Comparison of ENCODE assay signal across 19 cellular contexts in genomic region chr9:69190866-69191672, GRCh38. TPM values are rescaled to one million over a fixed set of nuclear protein-coding genes. Genes with fewer than 3 reads are reported as not detected.
DNase-seq lines count a peak whose midpoint lies in the region; ATAC-seq, FAIRE-seq and TF ChIP-seq lines count a peak whose summit lies in the region.
"Had no signal": no experiment of that assay in that cellular context is flagged by ENCODE, and none has a peak within 500 bp of the region (broad histone marks: within the 10 kb centered on the region; RNA-seq: fewer than 3 reads in every experiment).

No MANE protein-coding gene starts in this region.

- H3K79me1 ChIP-seq in mesendoderm (ENCODE audit: low read length): peaks cover 8% of the 10 kb centered on the region

- H3K18ac ChIP-seq in mesendoderm (ENCODE audit: low read length): no peak overlapping the region

- FAIRE-seq in GM12878 (lab: Jason Lieb, UNC): no peak
- FAIRE-seq: H1 had no signal

- H2AFZ ChIP-seq in DND-41 (ENCODE audit: low read depth, low read length) (0 out of 2 replicates have a peak overlapping the region, but pooled peaks have one; percentile 39), GM12878 (ENCODE audit: control insufficient read depth, low read depth, low read length) (no peak overlapping the region)

- H2BK120ac ChIP-seq in mesendoderm (ENCODE audit: low read depth, low read length): no peak overlapping the region

- H3K4ac ChIP-seq in mesendoderm (ENCODE audit: low read depth, low read length): peak overlapping the region; percentile 42

- TF ChIP-seq RAD21 in GM12878 (IDR thresholded peaks at IDR 0.05; ENCODE audit: insufficient read depth, low read depth, low read length): no peak

- BruUV-seq in GM12878 (replicated peaks; lab: Mats Ljungman, UMichigan): no TSS peak

- RAD21 ChIA-PET in GM12878 (lab: Charles Lee; ENCODE audit: unreplicated experiment): interaction anchor here (0.9 to 8.9 kb wide), 8 partner anchors 13 to 155 kb away, joined by 3 to 159 read pairs (median 6); partner anchors contain the start of genes FXN and TJP2

- no peak overlapping the region for H4K5ac ChIP-seq in mesendoderm (ENCODE audit: low read length)

- CTCF ChIA-PET in GM12878 (lab: Yijun Ruan, JAX): interaction anchor here (0.6 to 10.1 kb wide), 10 partner anchors 11 to 627 kb away, joined by 3 to 289 read pairs (median 14); partner anchors contain the start of genes FXN and TJP2

- H3K27ac ChIP-seq in DND-41 (ENCODE audit: low read length) (peak overlapping the region; percentile 75), GM12878 (ENCODE audit: control insufficient read depth, insufficient read depth) (no peak overlapping the region), mesendoderm (ENCODE audit: low read depth, low read length) (no peak overlapping the region)

- TF ChIP-seq CTCF in DND-41 (IDR thresholded peaks at IDR 0.05; ENCODE audit: borderline replicate concordance, extremely low read depth, low read length, poor library complexity, severe bottlenecking): no peak
- no peak for TF ChIP-seq CTCF in GM12878 (IDR thresholded peaks at IDR 0.05 in 2 of 3, conservative IDR thresholded peaks at IDR 0.05 in 1 of 3; ENCODE audit: control insufficient read depth in 2 of 3, extremely low read depth in 1 of 3, insufficient read depth in 1 of 3, low read depth in 3 of 3, low read length in 3 of 3)
- TF ChIP-seq CTCF in GM20000 (IDR thresholded peaks at IDR 0.05; ENCODE audit: extremely low read depth, missing control alignments): no peak

- TF ChIP-seq POLR2A in GM12878 (IDR thresholded peaks at IDR 0.05; ENCODE audit: low read depth, low read length): no peak

- H3K36me3 ChIP-seq in DND-41 (ENCODE audit: insufficient read depth, low read length) (no peaks in the 10 kb centered on the region), GM12878 (ENCODE audit: control insufficient read depth in 2 of 2, insufficient read depth in 2 of 2, low read length in 1 of 2) (no peaks in the 10 kb centered on the region), mesendoderm (ENCODE audit: control insufficient read depth, insufficient read depth, low read length) (no peaks in the 10 kb centered on the region)

- intact Hi-C loops in GM12878 (cut with micrococcal nuclease; ENCODE audit: unreplicated experiment): loop anchor here (5.0 kb wide), 1 partner anchor 69 kb away; no protein-coding TSS in a partner anchor

- H3K27me3 ChIP-seq in DND-41 (ENCODE audit: insufficient read depth, low read length, poor library complexity) (no peaks in the 10 kb centered on the region), GM12878 (replicated peaks in 1 of 2; ENCODE audit: control insufficient read depth in 2 of 2, insufficient read depth in 2 of 2, low read length in 1 of 2) (no peaks in the 10 kb centered on the region), mesendoderm (ENCODE audit: insufficient read depth, low read length, poor library complexity) (no peaks in the 10 kb centered on the region)

- TF ChIP-seq EP300 in GM12878 (IDR thresholded peaks at IDR 0.05; ENCODE audit: borderline replicate concordance in 1 of 2, control insufficient read depth in 1 of 2, low read depth in 2 of 2, low read length in 2 of 2): no peak

- peak; percentile 68 for ATAC-seq in DND-41 (ENCODE audit: insufficient read depth, low read depth)
- peak; percentile 10 for ATAC-seq in HG03135 (IDR thresholded peaks at IDR 0.05; ENCODE audit: unreplicated experiment)
- ATAC-seq in GM12878: no peak
- ATAC-seq: left cardiac atrium had no signal

- H4K20me1 ChIP-seq in DND-41 (ENCODE audit: insufficient read depth, low read length) (no peaks in the 10 kb centered on the region), GM12878 (ENCODE audit: control insufficient read depth, insufficient read depth) (peaks cover 3% of the 10 kb centered on the region; the same call in 1 of the 2 replicates)

- H3K9ac ChIP-seq in DND-41 (ENCODE audit: low read depth, low read length) (peak overlapping the region; percentile 30; the same call in 1 of the 2 replicates), GM12878 (ENCODE audit: control insufficient read depth, insufficient read depth, low read length) (no peak overlapping the region), mesendoderm (ENCODE audit: low read length) (no peak overlapping the region)

- H3K4me2 ChIP-seq in DND-41 (ENCODE audit: insufficient read depth, low read length) (peak overlapping the region; percentile 39), GM12878 (ENCODE audit: control insufficient read depth, insufficient read depth) (peak overlapping the region; percentile 84), mesendoderm (ENCODE audit: low read length) (no peak overlapping the region)

- H3K4me3 ChIP-seq in DND-41 (ENCODE audit: low read depth in 1 of 2, low read length in 2 of 2): no peak overlapping the region
- peak overlapping the region; percentile 25; the same call in 1 of the 2 replicates for H3K4me3 ChIP-seq in GM12878
- no peak overlapping the region for H3K4me3 ChIP-seq in mesendoderm (ENCODE audit: low read length)

- H3K9me3 ChIP-seq in DND-41 (ENCODE audit: insufficient read depth, low read length, severe bottlenecking) (no peaks in the 10 kb centered on the region), GM12878 (replicated peaks; ENCODE audit: control insufficient read depth, insufficient read depth, low read length) (no peaks in the 10 kb centered on the region)

- H2BK5ac ChIP-seq in mesendoderm (ENCODE audit: low read length): no peak overlapping the region

- POLR2A ChIA-PET in GM12878 (lab: Charles Lee): interaction anchor here (0.6 to 2.0 kb wide), 3 partner anchors 9 to 13 kb away, joined by 3 to 8 read pairs (median 6); no protein-coding TSS in a partner anchor

- H3K56ac ChIP-seq in mesendoderm (ENCODE audit: low read length): no peak overlapping the region

- peak overlapping the region; percentile 64 for H2BK15ac ChIP-seq in mesendoderm (replicated peaks; ENCODE audit: low read depth)

- peaks cover 29% of the 10 kb centered on the region for H3K4me1 ChIP-seq in DND-41 (ENCODE audit: insufficient read depth, low read length)
- peaks cover 18% of the 10 kb centered on the region for H3K4me1 ChIP-seq in GM12878 (ENCODE audit: control insufficient read depth, insufficient read depth, low read length)
- H3K4me1 ChIP-seq in mesendoderm (ENCODE audit: control insufficient read depth, low read depth, low read length): peaks cover 8% of the 10 kb centered on the region

- in situ Hi-C loops in GM12878 (cut with MboI): no loop called here

- no peak for DNase-seq in DND-41
- no peak for DNase-seq in GM12878 (ENCODE audit: low read depth, low spot score)
- DNase-seq in mesendoderm: no peak
- DNase-seq in GM20000 (ENCODE audit: low spot score): no peak
- DNase-seq in GM19240 (ENCODE audit: insufficient read length, low spot score): no peak
- no peak for DNase-seq in HuH-7.5 (ENCODE audit: low spot score)
- DNase-seq in activated T-cell treated with anti-CD3 and anti-CD28 coated beads, Interleukin-2, amount 50 U/mL, for 48 hours: no peak
- DNase-seq: activated gamma-delta T cell; amygdala; Calu3; effector memory CD4-positive, alpha-beta T cell; GF-D8; left cardiac atrium; NCI-H187 treated with DMSO at 0.1 percent for 48 hours; NCI-H524; SIG-M5; stimulated activated CD4-positive, alpha-beta T cell treated with anti-CD3 and anti-CD28 coated beads, Interleukin-1b, Interleukin-23, amount 100 ng/mL, for 48 hours had no signal

- no peak overlapping the region for H3K23ac ChIP-seq in mesendoderm (ENCODE audit: low read length)

- no peak overlapping the region for H4K8ac ChIP-seq in mesendoderm (ENCODE audit: low read depth, low read length)

- SMC1A ChIA-PET in GM12878 (lab: Charles Lee; ENCODE audit: uncharacterized antibody, unreplicated experiment): interaction anchor here (0.8 to 7.2 kb wide), 11 partner anchors 10 to 156 kb away, joined by 3 to 130 read pairs (median 7); partner anchors contain the start of gene FXN

- H2AK5ac ChIP-seq in mesendoderm (ENCODE audit: low read length): no peak overlapping the region

- H3K79me2 ChIP-seq in DND-41 (ENCODE audit: insufficient read depth, low read length) (peaks cover 2% of the 10 kb centered on the region; the same call in 1 of the 2 replicates), GM12878 (ENCODE audit: control insufficient read depth, insufficient read depth, low read length) (peaks cover 30% of the 10 kb centered on the region), mesendoderm (ENCODE audit: control insufficient read depth, insufficient read depth, low read length) (peaks cover 21% of the 10 kb centered on the region)

- WGBS in GM12878 (ENCODE audit: insufficient coverage, insufficient replicate concordance, low lambda C conversion rate, missing lambda C conversion rate): 58% methylated on average over 5 of the region's 5 CpGs
- WGBS in mesendoderm (ENCODE audit: extremely low coverage, insufficient coverage, low lambda C conversion rate): no CpG with 5 or more reads among the region's 5 CpGs

RNA-seq across cellular contexts. Expression of gene TJP2, which starts 17.0 kb away (rescaled TPM):
- total RNA-seq in GM12878 (2013; cell fraction: nucleolus; rRNA removed): 230 and 256 TPM in 2 replicates
- 29.8 and 30.8 TPM in 2 replicates for total RNA-seq in GM12878 (2014; rRNA removed)
- 29.0 and 30.1 TPM in 2 replicates for total RNA-seq in GM12878 (2014; rRNA removed; fragmentation: Illumina TruSeq; extraction: Trizol)
- total RNA-seq in GM12878 (2021): 35.8 and 37.2 TPM in 2 replicates
- polyA plus RNA-seq in GM12878 (2011; ENCODE audit: low read depth): 16.9 TPM
- 59.9 and 75.4 TPM in 2 replicates for polyA plus RNA-seq in GM12878 (2011; rRNA removed)
- 31.7 and 33.3 TPM in 2 replicates for polyA plus RNA-seq in GM12878 (2011; cell fraction: cytosol; rRNA removed)
- 101 and 125 TPM in 2 replicates for polyA plus RNA-seq in GM12878 (2011; cell fraction: nucleus; rRNA removed)
- polyA plus RNA-seq in GM12878 (2012): 24.1 and 41.4 TPM in 2 replicates
- polyA plus RNA-seq in GM12878 (2014; fragmentation: Illumina TruSeq; extraction: Trizol): 29.6 and 36.6 TPM in 2 replicates
- 10 to 100 TPM in 1 of 2 experiments, 1 to 10 TPM in 1; 6.4 to 12.6 TPM for polyA plus RNA-seq in GM12878 (2014; fragmentation: Nextera tagmentation; extraction: Ambion mirVana)
- 23.6 and 27.5 TPM in 2 replicates for polyA plus RNA-seq in GM12878 (2014; rRNA removed)
- polyA plus RNA-seq in GM12878 (2016; fragmentation: Nextera tagmentation; extraction: Ambion mirVana): 10 to 100 TPM; 34.3 to 37.8 TPM
- 43.8 and 45.3 TPM in 2 replicates for polyA minus RNA-seq in GM12878 (2011; rRNA and poly(A)+ RNA removed)
- polyA minus RNA-seq in GM12878 (2011; cell fraction: cytosol; rRNA and poly(A)+ RNA removed): 17.8 and 18.6 TPM in 2 replicates
- polyA minus RNA-seq in GM12878 (2011; cell fraction: nucleus; rRNA and poly(A)+ RNA removed): 38.3 and 42.0 TPM in 2 replicates
- polyA plus RNA-seq in mesendoderm (2013, experiment 1 of 2): 65.2 TPM
- 64.3 TPM for polyA plus RNA-seq in mesendoderm (2013, experiment 2 of 2)
